In the genomic region with DNA sequence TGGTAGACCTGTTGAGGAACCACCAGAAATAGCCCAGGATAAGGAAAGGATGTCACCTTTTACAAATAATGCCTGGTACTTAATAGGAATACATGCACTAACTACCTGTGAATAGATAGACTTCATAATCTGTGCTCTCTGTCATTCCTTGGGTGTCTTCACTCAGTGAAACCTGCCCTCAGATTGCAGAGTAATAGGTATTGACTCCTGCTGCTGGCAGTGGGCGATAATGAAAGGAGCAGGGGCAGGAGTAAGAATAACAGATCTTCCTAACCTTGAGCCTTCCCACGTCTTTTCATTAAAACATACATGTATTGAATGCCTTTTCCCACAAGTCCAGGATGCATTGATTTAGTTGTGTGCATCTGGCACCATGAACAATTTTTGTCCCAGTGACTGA, we compare ENCODE assay signal across 36 cellular contexts. TPM values are rescaled to one million over a fixed set of nuclear protein-coding genes. Genes with fewer than 3 reads are reported as not detected.
"Had no signal": no experiment of that assay in that cellular context is flagged by ENCODE, and none has a peak within 500 bp of the region (broad histone marks: within the 10 kb centered on the region; RNA-seq: fewer than 3 reads in every experiment).

No MANE protein-coding gene starts in this region.

- H3K27me3 ChIP-seq: MG63 had no signal

- H3K9ac ChIP-seq: KMS-11 had no signal

- H3K4me2 ChIP-seq: KMS-11 had no signal

- H3K27ac ChIP-seq: KMS-11 had no signal

- H3K9me3 ChIP-seq: MG63 had no signal

- H3K4me3 ChIP-seq: MG63 had no signal

- DNase-seq: Karpas-422, Kasumi-1, KG1, MG63, MM.1S, MV-4-11, NCI-H1048, NCI-H1092, NCI-H1092 treated with DMSO at 0.1 percent for 48 hours, NCI-H1105, NCI-H1105 treated with DMSO at 0.1 percent for 48 hours, NCI-H1417, NCI-H1417 treated with DMSO at 0.1 percent for 48 hours, NCI-H1436, NCI-H1436 treated with DMSO at 0.1 percent for 48 hours, NCI-H146, NCI-H1694, NCI-H1694 treated with DMSO at 0.1 percent for 48 hours, NCI-H187, NCI-H187 treated with DMSO at 0.1 percent for 48 hours, NCI-H1930, NCI-H2029, NCI-H2029 treated with DMSO at 0.1 percent for 48 hours, NCI-H2081, NCI-H2081 treated with DMSO at 0.1 percent for 48 hours, NCI-H2107, NCI-H2171, NCI-H2171 treated with DMSO at 0.1 percent for 48 hours, NCI-H2227 treated with DMSO at 0.1 percent for 48 hours, NCI-H226, NCI-H345, NCI-H446, NCI-H446 treated with DMSO at 0.1 percent for 48 hours had no signal

RNA-seq across cellular contexts. Expression of gene FABP3, which starts 16.4 kb away (rescaled TPM):
- total RNA-seq: MCF 10A, NCI-H460 had no signal
